ENCODE assay signal across 24 cellular contexts in genomic region chr6:167948716-167949115, GRCh38. TPM values are rescaled to one million over a fixed set of nuclear protein-coding genes. Genes with fewer than 3 reads are reported as not detected.
A peak's percentile ranks its signal among the peaks of the same experiment; 100 is the strongest.
DNase-seq lines count a peak whose midpoint lies in the region; ATAC-seq, FAIRE-seq and TF ChIP-seq lines count a peak whose summit lies in the region.
"Had no signal": no experiment of that assay in that cellular context is flagged by ENCODE, and none has a peak within 500 bp of the region (broad histone marks: within the 10 kb centered on the region; RNA-seq: fewer than 3 reads in every experiment).

No MANE protein-coding gene starts in this region.

- H3K27ac ChIP-seq in HepG2 (ENCODE audit: extremely low read length, insufficient read depth, low read length) (no peak overlapping the region), right lobe of liver (no peak overlapping the region), neuronal stem cell (replicated peaks; ENCODE audit: low read length) (no peak overlapping the region)

- no peak overlapping the region for H2AFZ ChIP-seq in HepG2 (ENCODE audit: low read length)
- no peak overlapping the region for H2AFZ ChIP-seq in neuronal stem cell (ENCODE audit: low read length)

- H3K4me1 Mint-ChIP-seq in endothelial cell (ENCODE audit: unreplicated experiment) (peaks cover 12% of the 10 kb centered on the region), osteocyte (ENCODE audit: unreplicated experiment) (peaks cover 1% of the 10 kb centered on the region)
- H3K4me1 Mint-ChIP-seq: CD4-positive, alpha-beta memory T cell had no signal

- H3K79me1 ChIP-seq in neuronal stem cell (ENCODE audit: low read depth, low read length): no peaks in the 10 kb centered on the region

- H3K27ac Mint-ChIP-seq in endothelial cell (ENCODE audit: unreplicated experiment): no peak overlapping the region
- H3K27ac Mint-ChIP-seq in osteocyte (ENCODE audit: unreplicated experiment): no peak overlapping the region
- H3K27ac Mint-ChIP-seq: CD4-positive, alpha-beta memory T cell; HFFc6 had no signal

- H3K23ac ChIP-seq in neuronal stem cell (ENCODE audit: low read depth, low read length, poor library complexity): no peak overlapping the region

- H2BK120ac ChIP-seq in neuronal stem cell (ENCODE audit: low read depth, low read length): no peak overlapping the region

- H3K4me2 ChIP-seq in HepG2 (ENCODE audit: low read depth, low read length) (no peak overlapping the region), neuronal stem cell (ENCODE audit: insufficient read depth, low read length, poor library complexity, severe bottlenecking) (no peak overlapping the region)
- H3K4me2 ChIP-seq: BLaER1 treated with 17β-estradiol and CSF1 and Interleukin-3, amounts not matched to agents 10 nM and 100 nM had no signal

- H3K4me3 ChIP-seq in HepG2 (replicated peaks in 1 of 3; ENCODE audit: insufficient read depth in 1 of 3, low read depth in 2 of 3, low read length in 3 of 3): no peak overlapping the region
- H3K4me3 ChIP-seq in right lobe of liver: no peak overlapping the region
- no peak overlapping the region for H3K4me3 ChIP-seq in neuronal stem cell (ENCODE audit: low read length in 2 of 2)
- no peak overlapping the region for H3K4me3 ChIP-seq in mucosa of descending colon
- H3K4me3 ChIP-seq: BLaER1 treated with 17β-estradiol and CSF1 and Interleukin-3, amounts not matched to agents 10 nM and 100 nM had no signal

- TF ChIP-seq EP300 in HepG2 (IDR thresholded peaks at IDR 0.05; ENCODE audit: low read depth in 2 of 2, low read length in 2 of 2) (no peak), HepG2 (CRISPR knock-in tag; IDR thresholded peaks at IDR 0.05; ENCODE audit: borderline replicate concordance) (no peak)

- CTCF ChIA-PET in HepG2 (lab: Yijun Ruan, JAX; ENCODE audit: low intra/inter-chr PET ratio, low total read pairs): no interaction called here

- no peak overlapping the region for H2AK5ac ChIP-seq in neuronal stem cell (ENCODE audit: low read depth, low read length)

- no peak for TF ChIP-seq RAD21 in HepG2 (CRISPR knock-in tag; IDR thresholded peaks at IDR 0.05)

- H3K14ac ChIP-seq in neuronal stem cell (ENCODE audit: low read length): no peak overlapping the region

- H3K9me3 ChIP-seq in HepG2 (ENCODE audit: low read length) (no peaks in the 10 kb centered on the region), right lobe of liver (no peaks in the 10 kb centered on the region), neuronal stem cell (replicated peaks in 1 of 2; ENCODE audit: control insufficient read depth in 2 of 2, insufficient read depth in 1 of 2, low read depth in 1 of 2, low read length in 2 of 2) (no peaks in the 10 kb centered on the region), mucosa of descending colon (no peaks in the 10 kb centered on the region)
- H3K9me3 ChIP-seq: BLaER1 treated with 17β-estradiol and CSF1 and Interleukin-3, amounts not matched to agents 10 nM and 100 nM had no signal

- BruUV-seq in HepG2 (replicated peaks; lab: Mats Ljungman, UMichigan): no TSS peak

- POLR2A ChIA-PET in HepG2 (lab: Yijun Ruan, JAX): no interaction called here

- no peak overlapping the region for H4K8ac ChIP-seq in neuronal stem cell (ENCODE audit: low read depth, low read length)

- H3K4me1 ChIP-seq in HepG2 (ENCODE audit: insufficient read depth, low read length): peaks cover 10% of the 10 kb centered on the region
- H3K4me1 ChIP-seq in right lobe of liver: no peaks in the 10 kb centered on the region
- H3K4me1 ChIP-seq in neuronal stem cell (ENCODE audit: control insufficient read depth in 2 of 2, insufficient read depth in 1 of 2, low read depth in 1 of 2, low read length in 2 of 2): no peaks in the 10 kb centered on the region
- no peaks in the 10 kb centered on the region for H3K4me1 ChIP-seq in mucosa of descending colon (ENCODE audit: low read depth)

- WGBS in HepG2 (ENCODE audit: low lambda C conversion rate): 97% methylated on average over 4 of the region's 4 CpGs
- 91% methylated on average over 4 of the region's 4 CpGs for whole genome bisulfite sequencing in right lobe of liver (ENCODE audit: insufficient coverage, low coverage, low lambda C conversion rate, missing lambda C conversion rate)
- no CpG with 5 or more reads among the region's 4 CpGs for WGBS in neuronal stem cell (ENCODE audit: extremely low coverage in 2 of 2, insufficient read length in 2 of 2, insufficient replicate concordance in 1 of 2), 2 donors

- FAIRE-seq in HepG2 (lab: Jason Lieb, UNC): no peak
- FAIRE-seq: G401.6, GM12892 had no signal

- peaks cover 45% of the 10 kb centered on the region for H3K36me3 Mint-ChIP-seq in endothelial cell (ENCODE audit: low read depth, unreplicated experiment)
- peaks cover 55% of the 10 kb centered on the region for H3K36me3 Mint-ChIP-seq in osteocyte (ENCODE audit: unreplicated experiment)

- peaks cover 47 to 88% of the 10 kb centered on the region in 2 experiments for H3K36me3 ChIP-seq in HepG2 (replicated peaks in 1 of 2; ENCODE audit: control insufficient read depth in 1 of 2, insufficient read depth in 2 of 2, low read length in 2 of 2)
- H3K36me3 ChIP-seq in right lobe of liver: peaks cover 0 to 79% (median 26%) of the 10 kb centered on the region in 4 donors
- H3K36me3 ChIP-seq in neuronal stem cell (replicated peaks in 1 of 2; ENCODE audit: control insufficient read depth in 2 of 2, insufficient read depth in 2 of 2, low read length in 2 of 2): peaks cover 54 to 99% of the 10 kb centered on the region in 2 donors
- H3K36me3 ChIP-seq in mucosa of descending colon (ENCODE audit: low read depth): peaks cover 18% of the 10 kb centered on the region

- no peak for TF ChIP-seq CTCF in HepG2 (CRISPR knock-in tag; IDR thresholded peaks at IDR 0.05)
- TF ChIP-seq CTCF in right lobe of liver (IDR thresholded peaks at IDR 0.05): no peak
- no peak for TF ChIP-seq CTCF in endothelial cell (IDR thresholded peaks at IDR 0.05; ENCODE audit: unreplicated experiment)
- no peak for TF ChIP-seq CTCF in osteocyte (IDR thresholded peaks at IDR 0.05)
- no peak for TF ChIP-seq CTCF in GM20000 (IDR thresholded peaks at IDR 0.05; ENCODE audit: extremely low read depth, missing control alignments)
- TF ChIP-seq CTCF in mucosa of descending colon (IDR thresholded peaks at IDR 0.05): no peak

- no peak overlapping the region for H2BK15ac ChIP-seq in neuronal stem cell (ENCODE audit: low read length)

- no peak overlapping the region for H2BK12ac ChIP-seq in neuronal stem cell (ENCODE audit: low read length)

- in situ Hi-C loops in HepG2 (cut with HindIII; ENCODE audit: extremely low pct_ligation_motif_present, low pct_unique_long_range_greater_than_20kb): no loop called here

- H3K27me3 ChIP-seq in HepG2 (ENCODE audit: control insufficient read depth in 1 of 2, insufficient read depth in 2 of 2, low read length in 2 of 2): no peaks in the 10 kb centered on the region
- H3K27me3 ChIP-seq in right lobe of liver: no peaks in the 10 kb centered on the region
- no peaks in the 10 kb centered on the region for H3K27me3 ChIP-seq in neuronal stem cell (ENCODE audit: control insufficient read depth in 3 of 3, insufficient read depth in 3 of 3, low read depth in 1 of 3, low read length in 3 of 3)
- H3K27me3 ChIP-seq: BLaER1 treated with 17β-estradiol and CSF1 and Interleukin-3, amounts not matched to agents 10 nM and 100 nM had no signal

- H3K9ac ChIP-seq in HepG2 (ENCODE audit: insufficient read depth, low read depth, low read length) (no peak overlapping the region), neuronal stem cell (ENCODE audit: low read depth, low read length, poor library complexity) (peak overlapping the region; percentile 10)
- H3K9ac ChIP-seq: BLaER1 treated with 17β-estradiol and CSF1 and Interleukin-3, amounts not matched to agents 10 nM and 100 nM had no signal

- H3K18ac ChIP-seq in neuronal stem cell (ENCODE audit: low read length): no peak overlapping the region

- DNase-seq in HepG2 (ENCODE audit: low spot score) (no peak), right lobe of liver (no peak), endothelial cell (ENCODE audit: low spot score) (no peak), neuronal stem cell (ENCODE audit: low spot score) (no peak), osteocyte (ENCODE audit: extremely low spot score, unreplicated experiment) (no peak), GM20000 (ENCODE audit: low spot score) (no peak), mucosa of descending colon (no peak)
- DNase-seq: 8988T; CD4-positive, alpha-beta memory T cell; H7; HFFc6; Kasumi-1; NCI-H1417; NCI-H1694 treated with DMSO at 0.1 percent for 48 hours; NCI-H446; NCI-H526; OCI-M1 had no signal

- ATAC-seq in HepG2: no peak
- ATAC-seq in right lobe of liver: no peak
- ATAC-seq in mucosa of descending colon: no peak
- ATAC-seq: Right ventricle myocardium inferior had no signal

- H4K91ac ChIP-seq in neuronal stem cell (ENCODE audit: low read depth, low read length, poor library complexity): no peak overlapping the region

- peak overlapping the region; percentile 5 for H3K4me3 Mint-ChIP-seq in endothelial cell (ENCODE audit: unreplicated experiment)
- no peak overlapping the region for H3K4me3 Mint-ChIP-seq in osteocyte (ENCODE audit: unreplicated experiment)
- H3K4me3 Mint-ChIP-seq: CD4-positive, alpha-beta memory T cell; HFFc6 had no signal

- no peaks in the 10 kb centered on the region for H4K20me1 ChIP-seq in HepG2 (ENCODE audit: insufficient read depth, low read length)
- H4K20me1 ChIP-seq: BLaER1 treated with 17β-estradiol and CSF1 and Interleukin-3, amounts not matched to agents 10 nM and 100 nM had no signal

- H2BK5ac ChIP-seq in neuronal stem cell (ENCODE audit: low read length): no peak overlapping the region

- H3K27me3 Mint-ChIP-seq in endothelial cell (ENCODE audit: unreplicated experiment): peaks cover 3% of the 10 kb centered on the region
- H3K27me3 Mint-ChIP-seq in osteocyte (ENCODE audit: unreplicated experiment): no peaks in the 10 kb centered on the region
- H3K27me3 Mint-ChIP-seq: CD4-positive, alpha-beta memory T cell had no signal

- TF ChIP-seq POLR2A in HepG2 (IDR thresholded peaks at IDR 0.05; ENCODE audit: insufficient read depth in 1 of 2, low read depth in 2 of 2, low read length in 2 of 2) (no peak), right lobe of liver (IDR thresholded peaks at IDR 0.05) (no peak)

- intact Hi-C loops in HepG2 (cut with micrococcal nuclease; ENCODE audit: unreplicated experiment) (no loop called here), right lobe of liver (cut with DNase I) (no loop called here), mucosa of descending colon (cut with DNase I, micrococcal nuclease) (no loop called here)

- no peak overlapping the region for H3K4ac ChIP-seq in neuronal stem cell (ENCODE audit: low read length)

- no peaks in the 10 kb centered on the region for H3K79me2 ChIP-seq in HepG2 (ENCODE audit: insufficient read depth, low read length)

- H3K9me3 Mint-ChIP-seq in endothelial cell (ENCODE audit: unreplicated experiment) (no peaks in the 10 kb centered on the region), osteocyte (ENCODE audit: unreplicated experiment) (no peaks in the 10 kb centered on the region)
- H3K9me3 Mint-ChIP-seq: CD4-positive, alpha-beta memory T cell; HFFc6 had no signal

RNA-seq across cellular contexts. Expression of gene KIF25, which starts 48.8 kb away (rescaled TPM):
- total RNA-seq in HepG2 (2016; rRNA removed; fragmentation: Illumina TruSeq; extraction: Trizol) (not detected in 2 replicates), right lobe of liver (under 1 TPM in 1 of 6 experiments, not detected in 5; 0.15 TPM), endothelial cell (ENCODE audit: unreplicated experiment) (not detected), osteocyte (not detected in 2 replicates), mucosa of descending colon (1 to 10 TPM in 1 of 3 donors, under 1 TPM in 2; 0.14 to 1.1 (median 0.41) TPM)
- total RNA-seq in HepG2 (2016; cell fraction: cytosol; rRNA removed; fragmentation: Illumina TruSeq; extraction: Trizol; ENCODE audit: low read depth): not detected in 2 replicates
- not detected in 2 replicates for total RNA-seq in HepG2 (2016; cell fraction: insoluble cytoplasmic fraction; rRNA removed; fragmentation: Illumina TruSeq; extraction: Trizol)
- total RNA-seq in HepG2 (2016; cell fraction: membrane; rRNA removed; fragmentation: Illumina TruSeq; extraction: Trizol): not detected in 2 replicates
- not detected in 2 replicates for total RNA-seq in HepG2 (2016; cell fraction: nucleus; rRNA removed; fragmentation: Illumina TruSeq; extraction: Trizol)
- polyA plus RNA-seq in HepG2 (2011; rRNA removed): not detected in 2 replicates
- not detected in 2 replicates for polyA plus RNA-seq in HepG2 (2011; cell fraction: cytosol; rRNA removed)
- polyA plus RNA-seq in HepG2 (2011; cell fraction: nucleus; rRNA removed): not detected in 2 replicates
- polyA plus RNA-seq in HepG2 (2012): not detected in 2 replicates
- polyA plus RNA-seq in HepG2 (2016; cell fraction: cytosol; fragmentation: Illumina TruSeq; extraction: Trizol; ENCODE audit: low read depth): not detected in 2 replicates
- polyA plus RNA-seq in HepG2 (2016; cell fraction: insoluble cytoplasmic fraction; fragmentation: Illumina TruSeq; extraction: Trizol; ENCODE audit: low read depth): not detected in 2 replicates
- polyA plus RNA-seq in HepG2 (2016; cell fraction: membrane; fragmentation: Illumina TruSeq; extraction: Trizol; ENCODE audit: low read depth): not detected in 2 replicates
- not detected in 2 replicates for polyA plus RNA-seq in HepG2 (2016; cell fraction: nucleus; fragmentation: Illumina TruSeq; extraction: Trizol; ENCODE audit: insufficient read depth, low read depth)
- not detected in 2 replicates for polyA minus RNA-seq in HepG2 (2011; rRNA and poly(A)+ RNA removed; ENCODE audit: low replicate concordance)
- not detected in 2 replicates for polyA minus RNA-seq in HepG2 (2011; cell fraction: cytosol; rRNA and poly(A)+ RNA removed)
- polyA minus RNA-seq in HepG2 (2011; cell fraction: nucleus; rRNA and poly(A)+ RNA removed): not detected in 2 replicates
- polyA plus RNA-seq in neuronal stem cell (2013, experiment 1 of 2): 5.8 TPM
- 5.1 TPM for polyA plus RNA-seq in neuronal stem cell (2013, experiment 2 of 2)
- total RNA-seq: CD4-positive, alpha-beta memory T cell; Daoy; HFFc6; MCF 10A; Right ventricle myocardium inferior; SK-MEL-5 had no signal
- polyA plus RNA-seq: CD4-positive, alpha-beta memory T cell had no signal
